Comparison of ENCODE assay signal across 13 cellular contexts in the genomic region with DNA sequence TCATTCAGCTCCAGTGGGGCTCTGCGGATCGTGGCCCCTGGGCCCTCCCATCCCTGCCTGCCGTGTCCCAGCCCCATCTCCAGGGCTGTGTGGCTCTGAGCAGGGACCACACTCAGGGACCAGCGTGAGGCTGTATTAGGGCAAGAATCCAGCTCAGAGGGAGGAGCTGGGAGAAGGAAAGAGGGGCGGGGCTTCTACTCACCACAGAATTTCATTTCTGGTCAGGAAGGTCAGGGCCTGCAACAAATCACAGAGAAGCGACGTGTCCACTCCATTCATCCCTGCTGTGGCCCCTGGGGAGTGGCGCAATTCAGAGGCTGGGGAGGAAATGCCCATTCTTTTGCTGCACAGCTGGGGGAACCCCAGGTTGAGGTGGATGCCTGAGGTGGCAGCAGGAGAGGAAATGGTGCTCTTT. TPM values are rescaled to one million over a fixed set of nuclear protein-coding genes. Genes with fewer than 3 reads are reported as not detected.
DNase-seq lines count a peak whose midpoint lies in the region; ATAC-seq, FAIRE-seq and TF ChIP-seq lines count a peak whose summit lies in the region.
"Had no signal": no experiment of that assay in that cellular context is flagged by ENCODE, and none has a peak within 500 bp of the region (broad histone marks: within the 10 kb centered on the region; RNA-seq: fewer than 3 reads in every experiment).

No MANE protein-coding gene starts in this region.

- ATAC-seq in GM19463 (IDR thresholded peaks at IDR 0.05; ENCODE audit: unreplicated experiment) = no peak
- ATAC-seq in gastrocnemius medialis = no peak
- no peak for ATAC-seq in HG02938 (IDR thresholded peaks at IDR 0.05; ENCODE audit: unreplicated experiment)

- in situ Hi-C loops in gastrocnemius medialis (cut with MboI; ENCODE audit: low sequenced_read_pairs in 4 of 4) = no loop called here

- TF ChIP-seq POLR2A in gastrocnemius medialis (IDR thresholded peaks at IDR 0.05) = no peak

- no peaks in the 10 kb centered on the region for H3K9me3 ChIP-seq in gastrocnemius medialis
- H3K9me3 ChIP-seq: tibial artery had no signal

- no peak for FAIRE-seq in HTR-8/SVneo (lab: Jason Lieb, UNC)

- no peaks in the 10 kb centered on the region for H3K4me1 ChIP-seq in gastrocnemius medialis
- H3K4me1 ChIP-seq: tibial artery had no signal

- H3K27me3 ChIP-seq in gastrocnemius medialis = peaks cover 5 to 7% (median 6%) of the 10 kb centered on the region in 3 donors

- TF ChIP-seq CTCF in cardiac fibroblast (IDR thresholded peaks at IDR 0.05; ENCODE audit: low read depth, low read length) (no peak), gastrocnemius medialis (IDR thresholded peaks at IDR 0.05 in 4 of 5, conservative IDR thresholded peaks at IDR 0.05 in 1 of 5) (no peak)

- no peak overlapping the region for H3K27ac ChIP-seq in gastrocnemius medialis
- H3K27ac ChIP-seq: tibial artery had no signal

- H3K4me3 ChIP-seq in cardiac fibroblast (replicated peaks in 1 of 2; ENCODE audit: low read depth in 2 of 2, low read length in 2 of 2) (no peak overlapping the region), gastrocnemius medialis (no peak overlapping the region)
- H3K4me3 ChIP-seq: tibial artery had no signal

- intact Hi-C loops in gastrocnemius medialis (cut with DNase I; ENCODE audit: low total_unique reads) = no loop called here

- no peaks in the 10 kb centered on the region for H3K36me3 ChIP-seq in gastrocnemius medialis
- H3K36me3 ChIP-seq: tibial artery had no signal

- DNase-seq in CD1c-positive myeloid dendritic cell (ENCODE audit: extremely low spot score) (peak; percentile 1), HTR-8/SVneo (ENCODE audit: insufficient read length, low spot score) (peak; percentile 94), cardiac fibroblast (ENCODE audit: low read depth in 2 of 2) (peak; percentile 75 to 78), lung microvascular endothelial cell (ENCODE audit: low read depth in 2 of 2) (peak; percentile 41 to 63), SIG-M5 (lab: John Stamatoyannopoulos, UW) (no peak), gastrocnemius medialis (no peak)
- DNase-seq: activated naive CD4-positive, alpha-beta T cell; hypothalamus; NCI-H1417 had no signal

RNA-seq across cellular contexts. Expression of gene CIB4, which starts 0.8 kb away (rescaled TPM):
- total RNA-seq in lung microvascular endothelial cell (not detected in 2 replicates), gastrocnemius medialis (not detected)
- total RNA-seq: T-helper 1 cell treated with Interleukin-12 subunit alpha and Interleukin-12 subunit beta and Interleukin-4 antibody, amounts not matched to agents 30 ng/mL and 1 ng/mL, for 36 hours had no signal

RNA-seq across cellular contexts. Expression of gene KCNK3, which starts 52.2 kb away (rescaled TPM):
- total RNA-seq in lung microvascular endothelial cell (not detected in 2 replicates), gastrocnemius medialis (10 to 100 TPM in 1 of 4 donors, 1 to 10 TPM in 1, under 1 TPM in 2; 0.80 to 11.6 (median 1.2) TPM)
- total RNA-seq: T-helper 1 cell treated with Interleukin-12 subunit alpha and Interleukin-12 subunit beta and Interleukin-4 antibody, amounts not matched to agents 30 ng/mL and 1 ng/mL, for 36 hours had no signal

Comparison
In these comparisons a context has a peak if more than half of its experiments do, and no peak if none do; other contexts are left out.
1. DNase-seq: peak in CD1c-positive myeloid dendritic cell (single experiment), HTR-8/SVneo (single experiment), cardiac fibroblast (2 of 2) and lung microvascular endothelial cell (2 of 2); none in SIG-M5 (single experiment) and gastrocnemius medialis (0 of 2).